ENCODE assay signal across 1 cellular context in genomic region chr1:161201828-161202712, GRCh38.
TF ChIP-seq lines count a peak whose summit lies in the region.

NDUFS2 (plus strand) TSS chr1:161202367; CDS start chr1:161202386, 19 bp downstream.

TF ChIP-seq in HepG2, 621 proteins besides CTCF, POLR2A, EP300 and RAD21 (continued from another document and continues in another):
- TF ChIP-seq ZNF710 (CRISPR knock-in tag; IDR thresholded peaks at IDR 0.05; ENCODE audit: borderline replicate concordance): no peak
- TF ChIP-seq ZBTB14 (CRISPR knock-in tag; IDR thresholded peaks at IDR 0.05): no peak
- TF ChIP-seq ZSCAN31 (CRISPR knock-in tag; IDR thresholded peaks at IDR 0.05; ENCODE audit: low read depth): 0 out of 2 replicates have a peak, but pooled peaks have one; percentile 64
- TF ChIP-seq ZNF232 (CRISPR knock-in tag; IDR thresholded peaks at IDR 0.05; ENCODE audit: borderline replicate concordance): no peak; the same call in 1 of the 2 replicates
- TF ChIP-seq RARA (CRISPR knock-in tag; IDR thresholded peaks at IDR 0.05): no peak; the same call in 1 of the 2 replicates
- TF ChIP-seq ZFY (CRISPR knock-in tag; IDR thresholded peaks at IDR 0.05): peak; percentile 93
- TF ChIP-seq SUZ12 (IDR thresholded peaks at IDR 0.05; ENCODE audit: low read depth, low read length): no peak
- no peak for TF ChIP-seq ZNF260 (CRISPR knock-in tag; IDR thresholded peaks at IDR 0.05; ENCODE audit: borderline replicate concordance, low read depth)
- peak; percentile 85 for TF ChIP-seq SPEN (CRISPR knock-in tag; IDR thresholded peaks at IDR 0.05; ENCODE audit: low read depth)
- TF ChIP-seq NCOA2 (CRISPR knock-in tag; IDR thresholded peaks at IDR 0.05): no peak
- TF ChIP-seq ZIK1 (CRISPR knock-in tag; IDR thresholded peaks at IDR 0.05; ENCODE audit: borderline replicate concordance, low read depth): peak; percentile 66; the same call in 1 of the 2 replicates
- TF ChIP-seq ELF1 (CRISPR knock-in tag; IDR thresholded peaks at IDR 0.05): peak; percentile 98
- no peak for TF ChIP-seq ZFP36L2 (CRISPR knock-in tag; IDR thresholded peaks at IDR 0.05)
- TF ChIP-seq ZNF550 (CRISPR knock-in tag; IDR thresholded peaks at IDR 0.05; ENCODE audit: borderline replicate concordance): no peak
- 0 out of 2 replicates have a peak, but pooled peaks have one; percentile 19 for TF ChIP-seq TEF (CRISPR knock-in tag; IDR thresholded peaks at IDR 0.05)
- TF ChIP-seq FOXK2 (IDR thresholded peaks at IDR 0.05): peak; percentile 32; the same call in 1 of the 2 replicates
- no peak for TF ChIP-seq FOSL2 (CRISPR knock-in tag; IDR thresholded peaks at IDR 0.05)
- 0 out of 2 replicates have a peak, but pooled peaks have one; percentile 41 for TF ChIP-seq ZNF136 (CRISPR knock-in tag; IDR thresholded peaks at IDR 0.05; ENCODE audit: low read depth)
- no peak for TF ChIP-seq ZNF180 (CRISPR knock-in tag; IDR thresholded peaks at IDR 0.05; ENCODE audit: borderline replicate concordance, low read depth)
- no peak for TF ChIP-seq ZNF83 (CRISPR knock-in tag; IDR thresholded peaks at IDR 0.05; ENCODE audit: borderline replicate concordance)
- no peak for TF ChIP-seq ZBTB21 (CRISPR knock-in tag; IDR thresholded peaks at IDR 0.05)
- no peak for TF ChIP-seq JARID2 (CRISPR knock-in tag; IDR thresholded peaks at IDR 0.05; ENCODE audit: insufficient replicate concordance)
- no peak; the same call in none of the 2 replicates for TF ChIP-seq MEIS1 (CRISPR knock-in tag; IDR thresholded peaks at IDR 0.05; ENCODE audit: borderline replicate concordance)
- no peak for TF ChIP-seq IKZF4 (CRISPR knock-in tag; IDR thresholded peaks at IDR 0.05; ENCODE audit: borderline replicate concordance, low read depth, not compliant biosample characterization)
- TF ChIP-seq ZNF577 (CRISPR knock-in tag; IDR thresholded peaks at IDR 0.05; ENCODE audit: borderline replicate concordance, low read depth): no peak
- TF ChIP-seq ZSCAN9 (CRISPR knock-in tag; IDR thresholded peaks at IDR 0.05; ENCODE audit: borderline replicate concordance): peak; percentile 82; the same call in 1 of the 2 replicates
- TF ChIP-seq PPARG (CRISPR knock-in tag; conservative IDR thresholded peaks at IDR 0.05): no peak
- TF ChIP-seq SNRNP70 (IDR thresholded peaks at IDR 0.05; ENCODE audit: low read depth, low read length): no peak
- no peak for TF ChIP-seq POLR2AphosphoS2 (IDR thresholded peaks at IDR 0.05; ENCODE audit: low read depth, low read length)
- TF ChIP-seq ZNF230 (CRISPR knock-in tag; IDR thresholded peaks at IDR 0.05): peak; percentile 90; the same call in 1 of the 2 replicates
- no peak for TF ChIP-seq KLF13 (CRISPR knock-in tag; IDR thresholded peaks at IDR 0.05)
- TF ChIP-seq CENPX (CRISPR knock-in tag; IDR thresholded peaks at IDR 0.05): no peak
- peak; percentile 51; the same call in 1 of the 2 replicates for TF ChIP-seq ZNF691 (CRISPR knock-in tag; IDR thresholded peaks at IDR 0.05; ENCODE audit: borderline replicate concordance, low read depth)
- no peak for TF ChIP-seq ZSCAN12 (CRISPR knock-in tag; IDR thresholded peaks at IDR 0.05)
- no peak for TF ChIP-seq ATF3 (CRISPR knock-in tag; IDR thresholded peaks at IDR 0.05)
- no peak for TF ChIP-seq TOE1 (CRISPR knock-in tag; IDR thresholded peaks at IDR 0.05)
- no peak for TF ChIP-seq HOXA9 (CRISPR knock-in tag; IDR thresholded peaks at IDR 0.05; ENCODE audit: borderline replicate concordance)
- TF ChIP-seq SCMH1 (CRISPR knock-in tag; IDR thresholded peaks at IDR 0.05; ENCODE audit: borderline replicate concordance): no peak
- no peak for TF ChIP-seq ZNF713 (CRISPR knock-in tag; IDR thresholded peaks at IDR 0.05)
- TF ChIP-seq ZNF10 (CRISPR knock-in tag; IDR thresholded peaks at IDR 0.05; ENCODE audit: borderline replicate concordance, low read depth): no peak
- no peak for TF ChIP-seq JUNB (CRISPR knock-in tag; IDR thresholded peaks at IDR 0.05; ENCODE audit: borderline replicate concordance)
- no peak for TF ChIP-seq ZNF883 (CRISPR knock-in tag; IDR thresholded peaks at IDR 0.05; ENCODE audit: not compliant biosample characterization)
- peak; percentile 89 for TF ChIP-seq ASH2L (IDR thresholded peaks at IDR 0.05; ENCODE audit: insufficient read length, low read depth, low read length)
- peak; percentile 91 for TF ChIP-seq HNF1B (CRISPR knock-in tag; IDR thresholded peaks at IDR 0.05)
- TF ChIP-seq LRRFIP1 (CRISPR knock-in tag; conservative IDR thresholded peaks at IDR 0.05): no peak
- TF ChIP-seq ZNF333 (CRISPR knock-in tag; IDR thresholded peaks at IDR 0.05; ENCODE audit: borderline replicate concordance): no peak
- TF ChIP-seq ZNF768 (CRISPR knock-in tag; IDR thresholded peaks at IDR 0.05): peak; percentile 55; the same call in 1 of the 2 replicates
- 0 out of 2 replicates have a peak, but pooled peaks have one; percentile 38 for TF ChIP-seq ZNF616 (CRISPR knock-in tag; IDR thresholded peaks at IDR 0.05; ENCODE audit: low read depth)
- TF ChIP-seq ZNF234 (CRISPR knock-in tag; conservative IDR thresholded peaks at IDR 0.05): no peak
- no peak for TF ChIP-seq PAWR (CRISPR knock-in tag; IDR thresholded peaks at IDR 0.05; ENCODE audit: borderline replicate concordance)
- 0 out of 2 replicates have a peak, but pooled peaks have one; percentile 57 for TF ChIP-seq MYPOP (CRISPR knock-in tag; IDR thresholded peaks at IDR 0.05)
- TF ChIP-seq ZNF674 (CRISPR knock-in tag; IDR thresholded peaks at IDR 0.05; ENCODE audit: low read depth): no peak
- TF ChIP-seq ZNF720 (CRISPR knock-in tag; IDR thresholded peaks at IDR 0.05): no peak
- no peak for TF ChIP-seq IKZF1 (IDR thresholded peaks at IDR 0.05)
- TF ChIP-seq GLMP (CRISPR knock-in tag; IDR thresholded peaks at IDR 0.05; ENCODE audit: borderline replicate concordance): no peak
- TF ChIP-seq ZNF251 (CRISPR knock-in tag; IDR thresholded peaks at IDR 0.05): 0 out of 2 replicates have a peak, but pooled peaks have one; percentile 51
- TF ChIP-seq MLX (CRISPR knock-in tag; IDR thresholded peaks at IDR 0.05): no peak
- no peak for TF ChIP-seq ZNF564 (CRISPR knock-in tag; IDR thresholded peaks at IDR 0.05)
